ENCODE assay signal across 1 cellular context in the genomic region with DNA sequence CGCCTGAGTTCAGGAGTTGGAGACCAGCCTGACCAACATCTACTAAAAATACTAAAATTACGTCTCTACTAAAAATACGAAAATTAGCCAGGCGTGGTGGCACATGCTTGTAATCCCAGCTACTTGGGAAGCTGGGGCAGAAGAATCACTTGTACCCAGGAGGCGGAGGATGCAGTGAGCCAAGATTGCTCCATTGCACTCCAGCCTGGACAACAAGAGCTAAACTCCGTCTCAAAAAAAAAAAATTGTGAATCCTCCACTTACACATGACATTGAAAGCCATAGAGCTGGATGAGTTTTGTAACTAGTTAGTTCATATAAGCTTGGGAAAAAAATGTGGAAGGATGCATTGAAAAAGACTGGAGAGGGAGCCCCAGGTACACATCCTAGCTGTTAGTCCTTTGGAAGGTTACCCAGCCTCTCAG.
TF ChIP-seq lines count a peak whose summit lies in the region.

No MANE protein-coding gene starts in this region.

TF ChIP-seq in H1, 55 proteins besides CTCF, POLR2A, EP300 and RAD21:
- TF ChIP-seq GTF2F1 (IDR thresholded peaks at IDR 0.05; ENCODE audit: borderline replicate concordance, low read depth, low read length): no peak
- TF ChIP-seq SIX5 (IDR thresholded peaks at IDR 0.05; ENCODE audit: low read depth, low read length): no peak
- no peak for TF ChIP-seq CBX5 (IDR thresholded peaks at IDR 0.05; ENCODE audit: low read depth, low read length)
- TF ChIP-seq ZNF274 (IDR thresholded peaks at IDR 0.05; ENCODE audit: borderline replicate concordance, extremely low read depth, low read length): no peak
- TF ChIP-seq BACH1 (IDR thresholded peaks at IDR 0.05; ENCODE audit: low read length): no peak
- no peak for TF ChIP-seq KDM5A (IDR thresholded peaks at IDR 0.05; ENCODE audit: low read length)
- TF ChIP-seq, protein P1, sequence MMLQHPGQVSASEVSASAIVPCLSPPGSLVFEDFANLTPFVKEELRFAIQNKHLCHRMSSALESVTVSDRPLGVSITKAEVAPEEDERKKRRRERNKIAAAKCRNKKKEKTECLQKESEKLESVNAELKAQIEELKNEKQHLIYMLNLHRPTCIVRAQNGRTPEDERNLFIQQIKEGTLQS (IDR thresholded peaks at IDR 0.05; ENCODE audit: insufficient read depth, low read depth, low read length): no peak
- no peak for TF ChIP-seq TCF12 (IDR thresholded peaks at IDR 0.05; ENCODE audit: low read depth, low read length)
- no peak for TF ChIP-seq HDAC6 (IDR thresholded peaks at IDR 0.05; ENCODE audit: low read depth, low read length)
- no peak for TF ChIP-seq KDM4A (IDR thresholded peaks at IDR 0.05; ENCODE audit: low read depth, low read length, severe bottlenecking)
- TF ChIP-seq JUN (IDR thresholded peaks at IDR 0.05; ENCODE audit: low read depth, low read length): no peak
- TF ChIP-seq EGR1 (IDR thresholded peaks at IDR 0.05; ENCODE audit: borderline replicate concordance, low read depth, low read length): no peak
TF ChIP-seq in H1: peak in this region for 0.
